ENCODE assay signal across 8 cellular contexts in the genomic region with DNA sequence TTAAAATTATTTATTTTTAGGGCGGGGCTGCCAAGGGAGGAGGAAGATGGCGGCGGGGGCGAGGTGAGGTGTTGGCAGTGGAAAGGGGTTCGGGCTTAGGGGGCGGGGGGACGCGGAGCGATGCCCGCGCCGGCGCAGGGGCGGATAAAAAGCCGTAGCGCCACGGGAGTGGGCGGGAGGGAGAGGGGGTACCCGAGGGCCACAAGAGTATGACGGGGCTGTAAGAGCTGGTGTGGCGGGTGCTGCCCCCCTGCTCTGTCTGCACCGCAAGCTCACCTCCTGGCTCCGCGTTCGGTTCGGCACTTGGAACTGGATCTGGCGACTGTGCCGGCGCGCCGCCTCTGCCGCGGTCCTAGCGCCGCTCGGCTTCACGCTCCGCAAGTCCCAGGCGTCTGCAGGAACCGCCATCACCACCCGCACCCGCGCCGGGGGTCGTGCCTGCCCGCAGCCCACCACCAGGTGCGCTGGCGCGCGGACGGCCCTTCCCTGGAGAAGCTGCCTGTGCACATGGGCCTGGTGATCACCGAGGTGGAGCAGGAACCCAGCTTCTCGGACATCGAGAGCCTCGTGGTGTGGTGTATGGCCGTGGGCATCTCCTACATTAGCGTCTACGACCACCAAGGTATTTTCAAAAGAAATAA.
A peak's percentile ranks its signal among the peaks of the same experiment; 100 is the strongest.
DNase-seq lines count a peak whose midpoint lies in the region; ATAC-seq, FAIRE-seq and TF ChIP-seq lines count a peak whose summit lies in the region.

No MANE protein-coding gene starts in this region.

- intact Hi-C loops in kidney (cut with DNase I) = no loop called here

- peak overlapping the region in 1 of 2 donors; percentile 57 for H3K27ac ChIP-seq in kidney (ENCODE audit: low read depth in 2 of 2, low read length in 2 of 2)

- H3K4me3 Mint-ChIP-seq in stimulated activated effector memory CD8-positive, alpha-beta T cell treated with anti-CD3 and anti-CD28 coated beads, Interleukin-12 subunit alpha, Interleukin-12 subunit beta, amount 100 ng/mL, for 72 hours = peak overlapping the region; percentile 22

- no peaks in the 10 kb centered on the region for H3K36me3 Mint-ChIP-seq in stimulated activated effector memory CD8-positive, alpha-beta T cell treated with anti-CD3 and anti-CD28 coated beads, Interleukin-12 subunit alpha, Interleukin-12 subunit beta, amount 100 ng/mL, for 72 hours

- no peaks in the 10 kb centered on the region for H3K4me1 ChIP-seq in kidney (ENCODE audit: control insufficient read depth in 1 of 2, insufficient read depth in 1 of 2, low read depth in 1 of 2, low read length in 2 of 2)

- H3K4me3 ChIP-seq in cardiac fibroblast (replicated peaks in 1 of 2; ENCODE audit: low read depth in 2 of 2, low read length in 2 of 2) = peak overlapping the region; percentile 64 to 71
- peak overlapping the region; percentile 63 to 66 for H3K4me3 ChIP-seq in kidney (ENCODE audit: low read length in 2 of 2)

- peak; percentile 71 for ATAC-seq in GM21423 (IDR thresholded peaks at IDR 0.05; ENCODE audit: unreplicated experiment)
- peak; percentile 51 for ATAC-seq in stimulated activated effector memory CD8-positive, alpha-beta T cell treated with anti-CD3 and anti-CD28 coated beads, Interleukin-12 subunit alpha, Interleukin-12 subunit beta, amount 100 ng/mL, for 72 hours

- no peak for FAIRE-seq in kidney (lab: Jason Lieb, UNC)

- H3K9me3 ChIP-seq in kidney (ENCODE audit: control insufficient read depth in 1 of 2, low read length in 2 of 2) = no peaks in the 10 kb centered on the region

- DNase-seq in D341Med (ENCODE audit: low spot score) (peak; percentile 79), NCI-H460 (ENCODE audit: extremely low read depth, low read depth) (peak; percentile 7), cardiac fibroblast (ENCODE audit: low read depth in 2 of 2) (peak; percentile 35 to 49), kidney (peak; percentile 86), NCI-H2171 (lab: John Stamatoyannopoulos, UW) (no peak), SW 1271 (lab: John Stamatoyannopoulos, UW) (no peak)
- DNase-seq in stimulated activated effector memory CD8-positive, alpha-beta T cell treated with anti-CD3 and anti-CD28 coated beads, Interleukin-12 subunit alpha, Interleukin-12 subunit beta, amount 100 ng/mL, for 72 hours (ENCODE audit: low spot score in 2 of 2) = no peak

- H3K4me1 Mint-ChIP-seq in stimulated activated effector memory CD8-positive, alpha-beta T cell treated with anti-CD3 and anti-CD28 coated beads, Interleukin-12 subunit alpha, Interleukin-12 subunit beta, amount 100 ng/mL, for 72 hours = no peaks in the 10 kb centered on the region

- no peak overlapping the region for H3K27ac Mint-ChIP-seq in stimulated activated effector memory CD8-positive, alpha-beta T cell treated with anti-CD3 and anti-CD28 coated beads, Interleukin-12 subunit alpha, Interleukin-12 subunit beta, amount 100 ng/mL, for 72 hours

- H3K9ac ChIP-seq in kidney (ENCODE audit: low read length in 2 of 2) = peak overlapping the region in 1 of 2 donors; percentile 55

- H3K36me3 ChIP-seq in kidney (ENCODE audit: control insufficient read depth in 1 of 2, insufficient read depth in 2 of 2, low read length in 2 of 2) = no peaks in the 10 kb centered on the region

- no peaks in the 10 kb centered on the region for H3K9me3 Mint-ChIP-seq in stimulated activated effector memory CD8-positive, alpha-beta T cell treated with anti-CD3 and anti-CD28 coated beads, Interleukin-12 subunit alpha, Interleukin-12 subunit beta, amount 100 ng/mL, for 72 hours

- TF ChIP-seq CTCF in cardiac fibroblast (IDR thresholded peaks at IDR 0.05; ENCODE audit: low read depth, low read length) (no peak), kidney (IDR thresholded peaks at IDR 0.05; ENCODE audit: borderline replicate concordance, extremely low read depth, insufficient read depth) (no peak)

Comparison
In these comparisons a context has a peak if more than half of its experiments do, and no peak if none do; other contexts are left out.
1. DNase-seq: peak in D341Med (single experiment), NCI-H460 (single experiment), cardiac fibroblast (2 of 2) and kidney (single experiment); none in stimulated activated effector memory CD8-positive, alpha-beta T cell treated with anti-CD3 and anti-CD28 coated beads, Interleukin-12 subunit alpha, Interleukin-12 subunit beta, amount 100 ng/mL, for 72 hours (0 of 2), NCI-H2171 (single experiment) and SW 1271 (0 of 2).